In the genomic region with DNA sequence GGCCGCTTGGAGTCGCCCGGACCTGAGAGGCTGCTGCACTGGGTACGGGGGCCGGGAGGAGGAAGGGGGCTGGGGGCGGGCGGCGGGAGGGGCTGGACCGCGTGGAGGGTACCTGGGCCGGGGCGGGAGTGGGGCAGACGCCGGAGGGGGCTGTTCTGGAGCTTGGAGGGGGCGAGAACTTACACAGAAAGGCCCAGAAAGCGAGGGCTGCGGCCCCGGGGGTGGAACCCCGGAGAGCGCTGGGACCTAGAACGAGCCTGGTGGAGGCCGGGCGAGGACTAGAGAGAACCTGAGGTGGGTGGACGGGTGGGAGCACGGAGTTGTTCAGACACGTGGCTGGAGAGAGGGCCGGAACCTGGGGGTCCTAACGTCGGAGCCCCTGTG, we compare ENCODE assay signal across 8 cellular contexts. TPM values are rescaled to one million over a fixed set of nuclear protein-coding genes. Genes with fewer than 3 reads are reported as not detected.
DNase-seq lines count a peak whose midpoint lies in the region; ATAC-seq and TF ChIP-seq lines count a peak whose summit lies in the region.

No MANE protein-coding gene starts in this region.

- no peak for TF ChIP-seq POLR2A in vagina (IDR thresholded peaks at IDR 0.05)

- no peaks in the 10 kb centered on the region for H3K9me3 ChIP-seq in right atrium auricular region
- H3K9me3 ChIP-seq in mesenchymal stem cell (ENCODE audit: control insufficient read depth, low read length) = no peaks in the 10 kb centered on the region
- no peaks in the 10 kb centered on the region for H3K9me3 ChIP-seq in vagina

- H3K79me1 ChIP-seq in mesenchymal stem cell (replicated peaks; ENCODE audit: low read length, poor library complexity, severe bottlenecking) = peaks cover 18% of the 10 kb centered on the region

- peak overlapping the region in 1 of 2 experiments; percentile 56 for H3K18ac ChIP-seq in mesenchymal stem cell (ENCODE audit: low read depth in 1 of 2, low read length in 2 of 2)

- H4K8ac ChIP-seq in mesenchymal stem cell (ENCODE audit: low read length) = peak overlapping the region; percentile 61

- H3K27me3 ChIP-seq in right atrium auricular region (no peaks in the 10 kb centered on the region), brain microvascular endothelial cell (replicated peaks) (no peaks in the 10 kb centered on the region), mesenchymal stem cell (ENCODE audit: control insufficient read depth in 1 of 2, insufficient read depth in 1 of 2, low read length in 2 of 2) (no peaks in the 10 kb centered on the region), vagina (no peaks in the 10 kb centered on the region)

- H4K91ac ChIP-seq in mesenchymal stem cell (ENCODE audit: low read length) = no peak overlapping the region

- H3K14ac ChIP-seq in mesenchymal stem cell (ENCODE audit: low read length in 2 of 2) = peak overlapping the region in 1 of 2 experiments; percentile 26

- WGBS in mesenchymal stem cell = 1% methylated on average over 29 of the region's 29 CpGs

- peaks cover 11% of the 10 kb centered on the region for H3K36me3 ChIP-seq in right atrium auricular region
- peaks cover 8% of the 10 kb centered on the region for H3K36me3 ChIP-seq in brain microvascular endothelial cell (replicated peaks)
- H3K36me3 ChIP-seq in mesenchymal stem cell (ENCODE audit: control insufficient read depth in 1 of 2, insufficient read depth in 2 of 2, low read depth in 1 of 2, low read length in 2 of 2) = peaks cover 23% of the 10 kb centered on the region in 2 experiments
- H3K36me3 ChIP-seq in vagina = peaks cover 0 to 11% of the 10 kb centered on the region in 2 donors

- H3K9ac ChIP-seq in mesenchymal stem cell (ENCODE audit: low read length) = peak overlapping the region; percentile 94

- peak overlapping the region; percentile 38 for H2AK5ac ChIP-seq in mesenchymal stem cell (ENCODE audit: low read length, severe bottlenecking)

- no peak overlapping the region for H2BK5ac ChIP-seq in mesenchymal stem cell (ENCODE audit: low read depth, low read length, poor library complexity, severe bottlenecking)

- peak overlapping the region; percentile 100 for H3K4me2 ChIP-seq in mesenchymal stem cell (ENCODE audit: low read length, poor library complexity, severe bottlenecking)

- DNase-seq in right atrium auricular region (ENCODE audit: low spot score) (no peak), left ventricle myocardium superior (no peak), brain microvascular endothelial cell (no peak), mesenchymal stem cell (no peak), vagina (ENCODE audit: extremely low spot score in 2 of 2) (no peak), OCI-M2 (lab: John Stamatoyannopoulos, UW; ENCODE audit: unreplicated experiment) (no peak), NOMO-1 (lab: John Stamatoyannopoulos, UW; ENCODE audit: unreplicated experiment in 2 of 2) (no peak)
- DNase-seq in activated CD4-positive, alpha-beta T cell treated with anti-CD3 and anti-CD28 coated beads for 48 hours = no peak

- H3K4me1 ChIP-seq in right atrium auricular region (peaks cover 0 to 69% of the 10 kb centered on the region in 2 donors), mesenchymal stem cell (ENCODE audit: control insufficient read depth, insufficient read depth, low read depth, low read length) (peaks cover 37% of the 10 kb centered on the region), vagina (peaks cover 68% of the 10 kb centered on the region)

- H2BK12ac ChIP-seq in mesenchymal stem cell (ENCODE audit: low read length in 2 of 2) = no peak overlapping the region

- peak overlapping the region; percentile 59 for H2BK120ac ChIP-seq in mesenchymal stem cell (ENCODE audit: low read depth, low read length)

- in situ Hi-C loops in brain microvascular endothelial cell (cut with HindIII; ENCODE audit: low pct_ligation_motif_present, low sequenced_read_pairs) = no loop called here

- TF ChIP-seq CTCF in right atrium auricular region (IDR thresholded peaks at IDR 0.05) (no peak), brain microvascular endothelial cell (IDR thresholded peaks at IDR 0.05; ENCODE audit: low read depth, low read length, missing control alignments) (no peak), vagina (IDR thresholded peaks at IDR 0.05) (no peak)

- H3K4ac ChIP-seq in mesenchymal stem cell (ENCODE audit: low read depth in 1 of 2, low read length in 2 of 2) = peak overlapping the region; percentile 5 to 19

- H2BK15ac ChIP-seq in mesenchymal stem cell (ENCODE audit: low read depth, poor library complexity, severe bottlenecking) = peak overlapping the region; percentile 6

- intact Hi-C loops in left ventricle myocardium superior (cut with micrococcal nuclease) = no loop called here
- intact Hi-C loops in vagina (cut with DNase I) = no loop called here

- H3K27ac ChIP-seq in right atrium auricular region (peak overlapping the region; percentile 94 to 97), brain microvascular endothelial cell (peak overlapping the region; percentile 19), mesenchymal stem cell (ENCODE audit: low read length, poor library complexity, severe bottlenecking) (peak overlapping the region; percentile 85), vagina (peak overlapping the region; percentile 97)

- peak overlapping the region; percentile 85 to 97 for H3K4me3 ChIP-seq in right atrium auricular region
- peak overlapping the region; percentile 80 for H3K4me3 ChIP-seq in brain microvascular endothelial cell (ENCODE audit: low read depth, low read length)
- H3K4me3 ChIP-seq in mesenchymal stem cell (ENCODE audit: insufficient read depth in 1 of 2, low read depth in 1 of 2, low read length in 2 of 2) = peak overlapping the region; percentile 82 to 94
- H3K4me3 ChIP-seq in vagina = peak overlapping the region; percentile 57 to 83

- no peak overlapping the region for H2AFZ ChIP-seq in mesenchymal stem cell (ENCODE audit: low read depth, low read length)

- ATAC-seq in left ventricle myocardium superior = no peak

- no peak overlapping the region for H3K23ac ChIP-seq in mesenchymal stem cell (ENCODE audit: low read length in 2 of 2)

RNA-seq across cellular contexts. Expression of a gene that starts 0.3 kb away (rescaled TPM):
- total RNA-seq in right atrium auricular region (1 to 10 TPM; 7.5 to 8.6 TPM), left ventricle myocardium superior (9.4 TPM), vagina (15.5 TPM)
- 30.2 TPM for polyA plus RNA-seq in mesenchymal stem cell (2013, experiment 1 of 2)
- polyA plus RNA-seq in mesenchymal stem cell (2013, experiment 2 of 2) = 31.9 TPM

RNA-seq across cellular contexts. Expression of a gene that starts 2.9 kb away (rescaled TPM):
- 10 to 100 TPM; 15.3 to 26.2 TPM for total RNA-seq in right atrium auricular region
- total RNA-seq in left ventricle myocardium superior = 12.3 TPM
- polyA plus RNA-seq in mesenchymal stem cell (2013, experiment 1 of 2) = 46.7 TPM
- polyA plus RNA-seq in mesenchymal stem cell (2013, experiment 2 of 2) = 48.6 TPM
- total RNA-seq in vagina = 30.9 TPM

RNA-seq across cellular contexts. Expression of a gene that starts 4.3 kb away (rescaled TPM):
- total RNA-seq in right atrium auricular region (10 to 100 TPM; 19.1 to 30.0 TPM), left ventricle myocardium superior (16.8 TPM), vagina (8.3 TPM)
- 19.4 TPM for polyA plus RNA-seq in mesenchymal stem cell (2013, experiment 1 of 2)
- polyA plus RNA-seq in mesenchymal stem cell (2013, experiment 2 of 2) = 19.0 TPM

RNA-seq across cellular contexts. Expression of a gene that starts 11.1 kb away (rescaled TPM):
- total RNA-seq in right atrium auricular region (10 to 100 TPM; 39.0 to 61.0 TPM), left ventricle myocardium superior (79.9 TPM), vagina (145 TPM)
- 90.3 TPM for polyA plus RNA-seq in mesenchymal stem cell (2013, experiment 1 of 2)
- 82.6 TPM for polyA plus RNA-seq in mesenchymal stem cell (2013, experiment 2 of 2)

RNA-seq across cellular contexts. Expression of a gene that starts 19.4 kb away (rescaled TPM):
- total RNA-seq in right atrium auricular region (10 to 100 TPM in 1 of 2 donors, 1 to 10 TPM in 1; 7.8 to 10.6 TPM), left ventricle myocardium superior (13.4 TPM), vagina (5.2 TPM)
- polyA plus RNA-seq in mesenchymal stem cell (2013, experiment 1 of 2) = 2.4 TPM
- polyA plus RNA-seq in mesenchymal stem cell (2013, experiment 2 of 2) = 2.5 TPM

Comparison
In these comparisons a context has a peak if more than half of its experiments do, and no peak if none do; other contexts are left out.
1. H3K27ac ChIP-seq: peak in every context shown above with its lines; median percentile 97 in vagina; 96 in right atrium auricular region; 85 in mesenchymal stem cell; 19 in brain microvascular endothelial cell.